In genomic region chrX:30831082-30831481, GRCh38 we compare ENCODE assay signal across 10 cellular contexts. TPM values are rescaled to one million over a fixed set of nuclear protein-coding genes. Genes with fewer than 3 reads are reported as not detected.
A peak's percentile ranks its signal among the peaks of the same experiment; 100 is the strongest.
DNase-seq lines count a peak whose midpoint lies in the region; ATAC-seq, FAIRE-seq and TF ChIP-seq lines count a peak whose summit lies in the region.
"Had no signal": no experiment of that assay in that cellular context is flagged by ENCODE, and none has a peak within 500 bp of the region (broad histone marks: within the 10 kb centered on the region; RNA-seq: fewer than 3 reads in every experiment).

No MANE protein-coding gene starts in this region.

- no peak overlapping the region for H3K4ac ChIP-seq in mesenchymal stem cell (ENCODE audit: low read depth in 1 of 2, low read length in 2 of 2)

- no peak overlapping the region for H3K9ac ChIP-seq in mesenchymal stem cell (ENCODE audit: low read length)

- ATAC-seq in HG03432 (IDR thresholded peaks at IDR 0.05; ENCODE audit: unreplicated experiment): peak; percentile 97
- ATAC-seq in left colon: no peak

- WGBS in mesenchymal stem cell: 66% methylated on average over 10 of the region's 10 CpGs
- 56 to 81% (median 74%) methylated on average over 10 of the region's 10 CpGs for WGBS in small intestine, 3 donors

- no peak overlapping the region for H4K8ac ChIP-seq in mesenchymal stem cell (ENCODE audit: low read length)

- no peaks in the 10 kb centered on the region for H3K4me1 Mint-ChIP-seq in glutamatergic neuron (ENCODE audit: low read depth, unreplicated experiment)

- no peak overlapping the region for H2AFZ ChIP-seq in mesenchymal stem cell (ENCODE audit: low read depth, low read length)

- FAIRE-seq in small intestine (lab: Jason Lieb, UNC): no peak

- H3K14ac ChIP-seq in mesenchymal stem cell (ENCODE audit: low read length in 2 of 2): no peak overlapping the region

- H3K18ac ChIP-seq in mesenchymal stem cell (ENCODE audit: low read depth in 1 of 2, low read length in 2 of 2): no peak overlapping the region

- DNase-seq in GM20000 (ENCODE audit: low spot score) (peak; percentile 2), mesenchymal stem cell (no peak), glutamatergic neuron (no peak), small intestine (no peak), left colon (no peak)
- peak; percentile 29 for DNase-seq in activated naive CD4-positive, alpha-beta T cell treated with anti-CD3 and anti-CD28 coated beads, Interleukin-2, amount 50 U/mL, for 16 hours
- peak; percentile 47 for DNase-seq in stimulated activated CD4-positive, alpha-beta T cell treated with anti-CD3 and anti-CD28 coated beads, Interleukin-4, amount 100 ng/mL, for 24 hours
- DNase-seq: GF-D8, Peyer's patch had no signal

- intact Hi-C loops in left colon (cut with DNase I, micrococcal nuclease): no loop called here

- H3K4me2 ChIP-seq in mesenchymal stem cell (ENCODE audit: low read length, poor library complexity, severe bottlenecking): no peak overlapping the region

- H3K27ac ChIP-seq in mesenchymal stem cell (ENCODE audit: low read length, poor library complexity, severe bottlenecking) (no peak overlapping the region), small intestine (ENCODE audit: low read depth in 1 of 2, low read length in 1 of 2) (no peak overlapping the region)
- H3K27ac ChIP-seq: Peyer's patch had no signal

- no peak overlapping the region for H2BK12ac ChIP-seq in mesenchymal stem cell (ENCODE audit: low read length in 2 of 2)

- H3K36me3 Mint-ChIP-seq in glutamatergic neuron (ENCODE audit: unreplicated experiment): no peaks in the 10 kb centered on the region

- H3K27me3 ChIP-seq in mesenchymal stem cell (ENCODE audit: control insufficient read depth in 1 of 2, insufficient read depth in 1 of 2, low read length in 2 of 2) (peaks cover 0 to 7% of the 10 kb centered on the region in 2 experiments), small intestine (ENCODE audit: control insufficient read depth in 2 of 2, insufficient read depth in 2 of 2, low read length in 2 of 2) (no peaks in the 10 kb centered on the region)
- H3K27me3 ChIP-seq: Peyer's patch had no signal

- H2AK5ac ChIP-seq in mesenchymal stem cell (ENCODE audit: low read length, severe bottlenecking): no peak overlapping the region

- H3K4me3 ChIP-seq in mesenchymal stem cell (ENCODE audit: insufficient read depth in 1 of 2, low read depth in 1 of 2, low read length in 2 of 2) (no peak overlapping the region), small intestine (ENCODE audit: low read depth in 1 of 2, low read length in 2 of 2) (no peak overlapping the region)
- H3K4me3 ChIP-seq: Peyer's patch had no signal

- peaks cover 1% of the 10 kb centered on the region for H3K9me3 Mint-ChIP-seq in glutamatergic neuron (ENCODE audit: unreplicated experiment)

- H4K91ac ChIP-seq in mesenchymal stem cell (ENCODE audit: low read length): no peak overlapping the region

- H2BK120ac ChIP-seq in mesenchymal stem cell (ENCODE audit: low read depth, low read length): no peak overlapping the region

- no peak overlapping the region for H2BK5ac ChIP-seq in mesenchymal stem cell (ENCODE audit: low read depth, low read length, poor library complexity, severe bottlenecking)

- H3K36me3 ChIP-seq in mesenchymal stem cell (ENCODE audit: control insufficient read depth in 1 of 2, insufficient read depth in 2 of 2, low read depth in 1 of 2, low read length in 2 of 2) (peaks cover 3 to 19% of the 10 kb centered on the region in 2 experiments), small intestine (ENCODE audit: control insufficient read depth in 2 of 2, insufficient read depth in 2 of 2, low read length in 2 of 2) (peaks cover 0 to 3% of the 10 kb centered on the region in 2 donors)
- H3K36me3 ChIP-seq: Peyer's patch had no signal

- TF ChIP-seq CTCF in GM20000 (IDR thresholded peaks at IDR 0.05; ENCODE audit: extremely low read depth, missing control alignments) (no peak), glutamatergic neuron (IDR thresholded peaks at IDR 0.05; ENCODE audit: partially characterized antibody, unreplicated experiment) (no peak)

- no peaks in the 10 kb centered on the region for H3K27me3 Mint-ChIP-seq in glutamatergic neuron (ENCODE audit: unreplicated experiment)

- H2BK15ac ChIP-seq in mesenchymal stem cell (ENCODE audit: low read depth, poor library complexity, severe bottlenecking): no peak overlapping the region

- no peaks in the 10 kb centered on the region for H3K79me1 ChIP-seq in mesenchymal stem cell (replicated peaks; ENCODE audit: low read length, poor library complexity, severe bottlenecking)

- no peak overlapping the region for H3K27ac Mint-ChIP-seq in glutamatergic neuron (ENCODE audit: unreplicated experiment)

- H3K4me1 ChIP-seq in mesenchymal stem cell (ENCODE audit: control insufficient read depth, insufficient read depth, low read depth, low read length): no peaks in the 10 kb centered on the region
- H3K4me1 ChIP-seq in small intestine (ENCODE audit: control insufficient read depth in 2 of 2, insufficient read depth in 1 of 2, low read depth in 1 of 2, low read length in 1 of 2): no peaks in the 10 kb centered on the region
- H3K4me1 ChIP-seq: Peyer's patch had no signal

- H3K9me3 ChIP-seq in mesenchymal stem cell (ENCODE audit: control insufficient read depth, low read length): no peaks in the 10 kb centered on the region
- H3K9me3 ChIP-seq in small intestine (ENCODE audit: control insufficient read depth, low read depth): no peaks in the 10 kb centered on the region
- H3K9me3 ChIP-seq: Peyer's patch had no signal

- no peak overlapping the region for H3K23ac ChIP-seq in mesenchymal stem cell (ENCODE audit: low read length in 2 of 2)

- H3K4me3 Mint-ChIP-seq in glutamatergic neuron (ENCODE audit: unreplicated experiment): no peak overlapping the region

RNA-seq across cellular contexts. Expression of gene TAB3, which starts 58.0 kb away (rescaled TPM):
- 9.9 TPM for polyA plus RNA-seq in mesenchymal stem cell (2013, experiment 1 of 2)
- polyA plus RNA-seq in mesenchymal stem cell (2013, experiment 2 of 2): 9.2 TPM
- total RNA-seq in glutamatergic neuron (ENCODE audit: unreplicated experiment) (19.9 TPM), left colon (10 to 100 TPM; 19.8 to 21.8 TPM)
- 1 to 10 TPM; 5.4 to 8.3 (median 7.4) TPM for polyA plus RNA-seq in small intestine

Comparison
In these comparisons a context has a peak if more than half of its experiments do, and no peak if none do; other contexts are left out.
1. DNase-seq: peak in GM20000 (single experiment), activated naive CD4-positive, alpha-beta T cell treated with anti-CD3 and anti-CD28 coated beads, Interleukin-2, amount 50 U/mL, for 16 hours (single experiment) and stimulated activated CD4-positive, alpha-beta T cell treated with anti-CD3 and anti-CD28 coated beads, Interleukin-4, amount 100 ng/mL, for 24 hours (single experiment); none in mesenchymal stem cell (single experiment), glutamatergic neuron (single experiment), small intestine (single experiment) and left colon (0 of 2).